In genomic region chr20:62927128-62927705, GRCh38 we compare ENCODE assay signal across 8 cellular contexts. TPM values are rescaled to one million over a fixed set of nuclear protein-coding genes. Genes with fewer than 3 reads are reported as not detected.
DNase-seq lines count a peak whose midpoint lies in the region; ATAC-seq and TF ChIP-seq lines count a peak whose summit lies in the region.

No MANE protein-coding gene starts in this region.

- ATAC-seq in SK-N-SH treated with all-trans-retinoic acid at 6 μM for 48 hours, result no peak
- ATAC-seq in activated naive CD4-positive, alpha-beta T cell treated with anti-CD3 and anti-CD28 coated beads, Interleukin-2, amount 50 U/mL, for 72 hours, result no peak
- no peak for ATAC-seq in GM19328 (IDR thresholded peaks at IDR 0.05; ENCODE audit: unreplicated experiment)

- whole genome bisulfite sequencing in SK-N-SH (ENCODE audit: low lambda C conversion rate), result 95% methylated on average over 9 of the region's 12 CpGs

- DNase-seq in SK-N-SH (no peak), GF-D8 (lab: John Stamatoyannopoulos, UW) (no peak), T1000 (lab: John Stamatoyannopoulos, UW) (no peak)
- DNase-seq in activated naive CD4-positive, alpha-beta T cell treated with anti-CD3 and anti-CD28 coated beads, Interleukin-2, amount 50 U/mL, for 72 hours (ENCODE audit: low spot score in 2 of 2), result peak in 1 of 2 donors; percentile 35

- POLR2A ChIA-PET in SK-N-SH (lab: Yijun Ruan, JAX), result interaction anchor here (2.1 kb wide), 1 partner anchor 10 kb away, joined by 8 read pairs; the partner anchor contains the start of gene GID8

- no peak for TF ChIP-seq CTCF in SK-N-SH (IDR thresholded peaks at IDR 0.05)

- H3K36me3 ChIP-seq in SK-N-SH (replicated peaks in 1 of 2; ENCODE audit: control insufficient read depth in 1 of 2, insufficient read depth in 2 of 2, low read length in 1 of 2) (peaks cover 0 to 7% of the 10 kb centered on the region in 2 experiments), iPS-20b (ENCODE audit: insufficient read depth, low read depth, low read length) (0 out of 2 replicates have a peak, but pooled peaks cover 7% of the 10 kb centered on the region), subcutaneous abdominal adipose tissue (ENCODE audit: control insufficient read depth in 5 of 5, insufficient read depth in 5 of 5, low read length in 5 of 5) (no peaks in the 10 kb centered on the region)

- H3K9me3 ChIP-seq in SK-N-SH (no peaks in the 10 kb centered on the region), iPS-20b (ENCODE audit: insufficient read depth, low read depth, low read length) (no peaks in the 10 kb centered on the region), subcutaneous abdominal adipose tissue (ENCODE audit: control insufficient read depth in 5 of 5, low read length in 5 of 5) (no peaks in the 10 kb centered on the region)

- H3K9ac ChIP-seq in SK-N-SH (peak overlapping the region; percentile 97), iPS-20b (ENCODE audit: low read depth, low read length) (peak overlapping the region; percentile 92; the same call in 1 of the 2 replicates), subcutaneous abdominal adipose tissue (ENCODE audit: low read length in 5 of 5) (peak overlapping the region in 2 of 5 donors; percentile 78 to 100)

- H3K79me2 ChIP-seq in SK-N-SH (ENCODE audit: insufficient read depth), result peaks cover 97% of the 10 kb centered on the region

- peaks cover 59% of the 10 kb centered on the region for H4K20me1 ChIP-seq in SK-N-SH (ENCODE audit: insufficient read depth)

- H3K36me3 Mint-ChIP-seq in activated naive CD4-positive, alpha-beta T cell treated with anti-CD3 and anti-CD28 coated beads, Interleukin-2, amount 50 U/mL, for 72 hours, result peaks cover 7 to 8% of the 10 kb centered on the region in 2 donors

- H3K27ac ChIP-seq in SK-N-SH (ENCODE audit: low read depth in 2 of 2, low read length in 1 of 2) (peak overlapping the region; percentile 14 to 86; a peak in 2 of 4 replicates), iPS-20b (ENCODE audit: low read length) (peak overlapping the region; percentile 95), subcutaneous abdominal adipose tissue (ENCODE audit: low read depth, low read length) (peak overlapping the region; percentile 95)

- H3K4me2 ChIP-seq in SK-N-SH, result peak overlapping the region; percentile 85

- no peaks in the 10 kb centered on the region for H3K9me3 Mint-ChIP-seq in activated naive CD4-positive, alpha-beta T cell treated with anti-CD3 and anti-CD28 coated beads, Interleukin-2, amount 50 U/mL, for 72 hours

- no peak overlapping the region for H2AFZ ChIP-seq in SK-N-SH (ENCODE audit: low read depth)

- H3K27me3 ChIP-seq in SK-N-SH (ENCODE audit: insufficient read depth) (no peaks in the 10 kb centered on the region), iPS-20b (ENCODE audit: insufficient read depth, low read length) (no peaks in the 10 kb centered on the region), subcutaneous abdominal adipose tissue (ENCODE audit: control insufficient read depth in 5 of 5, insufficient read depth in 4 of 5, low read length in 5 of 5) (no peaks in the 10 kb centered on the region)

- no peak for TF ChIP-seq RAD21 in SK-N-SH (IDR thresholded peaks at IDR 0.05; ENCODE audit: low read length)

- H3K9me2 ChIP-seq in SK-N-SH, result no peaks in the 10 kb centered on the region

- H3K4me3 ChIP-seq in SK-N-SH (ENCODE audit: low read depth in 2 of 2, low read length in 1 of 2) (peak overlapping the region; percentile 86 to 95), iPS-20b (ENCODE audit: low read length) (peak overlapping the region; percentile 99), subcutaneous abdominal adipose tissue (ENCODE audit: low read depth in 1 of 5, low read length in 5 of 5) (peak overlapping the region in 4 of 5 donors; percentile 82 to 95 (median 93))

- H3K27ac Mint-ChIP-seq in activated naive CD4-positive, alpha-beta T cell treated with anti-CD3 and anti-CD28 coated beads, Interleukin-2, amount 50 U/mL, for 72 hours, result peak overlapping the region; percentile 95

- H3F3A ChIP-seq in SK-N-SH (replicated peaks; ENCODE audit: insufficient read depth), result peaks cover 26% of the 10 kb centered on the region

- H3K4me1 ChIP-seq in SK-N-SH (ENCODE audit: control insufficient read depth in 1 of 2, insufficient read depth in 2 of 2, low read depth in 1 of 2, low read length in 1 of 2) (peaks cover 14 to 24% of the 10 kb centered on the region in 2 experiments; a peak in 3 of 4 replicates), iPS-20b (ENCODE audit: insufficient read depth, low read length) (peaks cover 53% of the 10 kb centered on the region), subcutaneous abdominal adipose tissue (ENCODE audit: control insufficient read depth in 5 of 5, insufficient read depth in 5 of 5, low read length in 5 of 5) (peaks cover 16 to 68% (median 61%) of the 10 kb centered on the region in 5 donors)

- CTCF ChIA-PET in SK-N-SH (lab: Yijun Ruan, JAX), result interaction anchor here (0.8 to 12.2 kb wide), 7 partner anchors 9 to 52 kb away, joined by 3 to 127 read pairs (median 4); partner anchors contain the start of gene GID8

- TF ChIP-seq EP300 in SK-N-SH (IDR thresholded peaks at IDR 0.05; ENCODE audit: borderline replicate concordance in 1 of 2, low read depth in 1 of 2, low read length in 1 of 2), result no peak

TF ChIP-seq in SK-N-SH, 30 proteins besides CTCF, POLR2A, EP300 and RAD21 (continues in another document):
- TF ChIP-seq FOXJ3 (CRISPR knock-in tag; IDR thresholded peaks at IDR 0.05) (no peak), RCOR1 (IDR thresholded peaks at IDR 0.05; ENCODE audit: low read length) (no peak), TCF12 (IDR thresholded peaks at IDR 0.05) (no peak), RFX5 (IDR thresholded peaks at IDR 0.05; ENCODE audit: low read length) (no peak), SIN3A (IDR thresholded peaks at IDR 0.05; ENCODE audit: borderline replicate concordance, low read depth, low read length) (no peak), NRF1 (IDR thresholded peaks at IDR 0.05; ENCODE audit: low read depth, low read length) (no peak), YY1 (IDR thresholded peaks at IDR 0.05; ENCODE audit: low read depth) (no peak), POLR2AphosphoS5 (IDR thresholded peaks at IDR 0.05; ENCODE audit: low read depth, low read length) (no peak), FOXM1 (IDR thresholded peaks at IDR 0.05; ENCODE audit: low read depth) (no peak), ELF1 (IDR thresholded peaks at IDR 0.05) (no peak)

TF ChIP-seq in SK-N-SH treated with all-trans-retinoic acid at 6 μM for 48 hours, 23 proteins besides CTCF, POLR2A, EP300 and RAD21 (continues in another document):
- TF ChIP-seq, protein P1, sequence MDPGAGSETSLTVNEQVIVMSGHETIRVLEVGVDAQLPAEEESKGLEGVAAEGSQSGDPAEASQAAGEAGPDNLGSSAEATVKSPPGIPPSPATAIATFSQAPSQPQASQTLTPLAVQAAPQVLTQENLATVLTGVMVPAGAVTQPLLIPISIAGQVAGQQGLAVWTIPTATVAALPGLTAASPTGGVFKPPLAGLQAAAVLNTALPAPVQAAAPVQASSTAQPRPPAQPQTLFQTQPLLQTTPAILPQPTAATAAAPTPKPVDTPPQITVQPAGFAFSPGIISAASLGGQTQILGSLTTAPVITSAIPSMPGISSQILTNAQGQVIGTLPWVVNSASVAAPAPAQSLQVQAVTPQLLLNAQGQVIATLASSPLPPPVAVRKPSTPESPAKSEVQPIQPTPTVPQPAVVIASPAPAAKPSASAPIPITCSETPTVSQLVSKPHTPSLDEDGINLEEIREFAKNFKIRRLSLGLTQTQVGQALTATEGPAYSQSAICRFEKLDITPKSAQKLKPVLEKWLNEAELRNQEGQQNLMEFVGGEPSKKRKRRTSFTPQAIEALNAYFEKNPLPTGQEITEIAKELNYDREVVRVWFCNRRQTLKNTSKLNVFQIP (CRISPR knock-in tag; IDR thresholded peaks at IDR 0.05; ENCODE audit: borderline replicate concordance, low read depth), result no peak
- no peak for TF ChIP-seq TSHZ2 (CRISPR knock-in tag; IDR thresholded peaks at IDR 0.05)

RNA-seq across cellular contexts. Expression of gene DIDO1, which starts 0.9 kb away (rescaled TPM):
- polyA plus RNA-seq in SK-N-SH (2012; rRNA removed), result 14.7 and 15.6 TPM in 2 replicates
- polyA plus RNA-seq in SK-N-SH (2012; cell fraction: cytosol; rRNA removed), result 9.5 and 11.1 TPM in 2 replicates
- polyA plus RNA-seq in SK-N-SH (2012; cell fraction: nucleus; rRNA removed), result 59.9 and 69.2 TPM in 2 replicates
- 10 to 100 TPM; 40.1 to 52.7 TPM for total RNA-seq in activated naive CD4-positive, alpha-beta T cell treated with anti-CD3 and anti-CD28 coated beads, Interleukin-2, amount 50 U/mL, for 72 hours

RNA-seq across cellular contexts. Expression of gene GID8, which starts 10.7 kb away (rescaled TPM):
- 18.1 and 18.7 TPM in 2 replicates for polyA plus RNA-seq in SK-N-SH (2012; rRNA removed)
- 18.8 and 19.9 TPM in 2 replicates for polyA plus RNA-seq in SK-N-SH (2012; cell fraction: cytosol; rRNA removed)
- 13.2 and 15.2 TPM in 2 replicates for polyA plus RNA-seq in SK-N-SH (2012; cell fraction: nucleus; rRNA removed)
- total RNA-seq in activated naive CD4-positive, alpha-beta T cell treated with anti-CD3 and anti-CD28 coated beads, Interleukin-2, amount 50 U/mL, for 72 hours, result 10 to 100 TPM; 39.7 to 47.3 TPM

RNA-seq across cellular contexts. Expression of gene SLC17A9, which starts 25.3 kb away (rescaled TPM):
- polyA plus RNA-seq in SK-N-SH (2012; rRNA removed), result not detected in 2 replicates
- polyA plus RNA-seq in SK-N-SH (2012; cell fraction: cytosol; rRNA removed), result 0.01 TPM in 1 of 2 replicates, not detected in the other
- polyA plus RNA-seq in SK-N-SH (2012; cell fraction: nucleus; rRNA removed), result 0.19 and 0.23 TPM in 2 replicates
- 10 to 100 TPM; 17.5 to 22.0 TPM for total RNA-seq in activated naive CD4-positive, alpha-beta T cell treated with anti-CD3 and anti-CD28 coated beads, Interleukin-2, amount 50 U/mL, for 72 hours
